In genomic region chr6:37821449-37821848, GRCh38 we compare ENCODE assay signal across 11 cellular contexts. TPM values are rescaled to one million over a fixed set of nuclear protein-coding genes. Genes with fewer than 3 reads are reported as not detected.
A peak's percentile ranks its signal among the peaks of the same experiment; 100 is the strongest.
DNase-seq lines count a peak whose midpoint lies in the region; ATAC-seq and TF ChIP-seq lines count a peak whose summit lies in the region.
"Had no signal": no experiment of that assay in that cellular context is flagged by ENCODE, and none has a peak within 500 bp of the region (broad histone marks: within the 10 kb centered on the region; RNA-seq: fewer than 3 reads in every experiment).

No MANE protein-coding gene starts in this region.

- H3K4me1 ChIP-seq in heart left ventricle (peaks cover 7 to 72% (median 56%) of the 10 kb centered on the region in 12 donors), right cardiac atrium (ENCODE audit: control insufficient read depth, insufficient read depth, low read length) (peaks cover 19% of the 10 kb centered on the region), liver (ENCODE audit: control insufficient read depth in 4 of 4, insufficient read depth in 4 of 4, low read length in 3 of 4) (peaks cover 24 to 59% (median 41%) of the 10 kb centered on the region in 4 donors), transverse colon (peaks cover 32 to 72% (median 59%) of the 10 kb centered on the region in 4 donors)

- H3K9me3 ChIP-seq in heart left ventricle, result no peaks in the 10 kb centered on the region
- no peaks in the 10 kb centered on the region for H3K9me3 ChIP-seq in right cardiac atrium (ENCODE audit: control insufficient read depth, low read length)
- H3K9me3 ChIP-seq in liver (ENCODE audit: control insufficient read depth in 4 of 4, low read length in 3 of 4), result no peaks in the 10 kb centered on the region
- H3K9me3 ChIP-seq in transverse colon, result no peaks in the 10 kb centered on the region

- peaks cover 58% of the 10 kb centered on the region for H3K4me1 Mint-ChIP-seq in activated naive CD8-positive, alpha-beta T cell treated with anti-CD3 and anti-CD28 coated beads for 36 hours

- 66 to 73% (median 70%) methylated on average over 7 of the region's 7 CpGs for WGBS in heart left ventricle, 4 donors
- WGBS in right cardiac atrium, result 72% methylated on average over 7 of the region's 7 CpGs
- 73% methylated on average over 7 of the region's 7 CpGs for WGBS in liver
- 78 to 84% methylated on average over 7 of the region's 7 CpGs for WGBS in transverse colon (ENCODE audit: low coverage in 1 of 2), 2 donors

- ATAC-seq in heart left ventricle, result no peak
- no peak for ATAC-seq in right cardiac atrium
- ATAC-seq in HG02642 (IDR thresholded peaks at IDR 0.05; ENCODE audit: poor library complexity, unreplicated experiment), result no peak

- DNase-seq in heart left ventricle, result no peak
- no peak for DNase-seq in right cardiac atrium
- DNase-seq in activated naive CD8-positive, alpha-beta T cell treated with anti-CD3 and anti-CD28 coated beads for 36 hours, result no peak
- DNase-seq in transverse colon, result no peak
- DNase-seq in hypothalamus (lab: John Stamatoyannopoulos, UW), result no peak
- DNase-seq in UCSD-AML1 (lab: John Stamatoyannopoulos, UW; ENCODE audit: unreplicated experiment), result no peak
- DNase-seq: activated CD4-positive, alpha-beta T cell treated with anti-CD3 and anti-CD28 coated beads, Interleukin-2, amount 50 U/mL, for 4 hours; midbrain; NK-92 treated with Interleukin-12 subunit alpha and Interleukin-12 subunit beta, amount 100 ng/mL, for 24 hours had no signal

- H3K9ac ChIP-seq in liver (ENCODE audit: low read depth in 1 of 2, low read length in 2 of 2), result peak overlapping the region; percentile 48 to 85

- TF ChIP-seq EP300 in transverse colon (IDR thresholded peaks at IDR 0.05; ENCODE audit: low read depth), result no peak

- no peak for TF ChIP-seq POLR2A in heart left ventricle (IDR thresholded peaks at IDR 0.05)
- TF ChIP-seq POLR2A in transverse colon (IDR thresholded peaks at IDR 0.05), result no peak

- no peak overlapping the region for H3K27ac ChIP-seq in heart left ventricle
- no peak overlapping the region for H3K27ac ChIP-seq in right cardiac atrium (ENCODE audit: low read length)
- H3K27ac ChIP-seq in liver (ENCODE audit: low read depth in 1 of 2, low read length in 2 of 2), result no peak overlapping the region
- peak overlapping the region; percentile 85 to 99 (median 91) for H3K27ac ChIP-seq in transverse colon

- H3K27me3 ChIP-seq in heart left ventricle (no peaks in the 10 kb centered on the region), right cardiac atrium (ENCODE audit: control insufficient read depth, insufficient read depth) (no peaks in the 10 kb centered on the region), liver (ENCODE audit: control insufficient read depth in 4 of 4, insufficient read depth in 4 of 4, low read length in 3 of 4) (no peaks in the 10 kb centered on the region), transverse colon (no peaks in the 10 kb centered on the region)

- peaks cover 19% of the 10 kb centered on the region for H3K36me3 Mint-ChIP-seq in activated naive CD8-positive, alpha-beta T cell treated with anti-CD3 and anti-CD28 coated beads for 36 hours

- no peaks in the 10 kb centered on the region for H3K9me3 Mint-ChIP-seq in activated naive CD8-positive, alpha-beta T cell treated with anti-CD3 and anti-CD28 coated beads for 36 hours

- H3K4me3 Mint-ChIP-seq in activated naive CD8-positive, alpha-beta T cell treated with anti-CD3 and anti-CD28 coated beads for 36 hours, result peak overlapping the region; percentile 94

- no peak for TF ChIP-seq CTCF in heart left ventricle (IDR thresholded peaks at IDR 0.05)
- TF ChIP-seq CTCF in liver (IDR thresholded peaks at IDR 0.05; ENCODE audit: low read depth, low read length, missing input control), result no peak
- TF ChIP-seq CTCF in transverse colon (IDR thresholded peaks at IDR 0.05), result no peak

- intact Hi-C loops in heart left ventricle (cut with DNase I), result loop anchor here in 3 of 10 donors (5.0 to 10.0 kb wide), 3 partner anchors 36 to 183 kb away; no protein-coding TSS in a partner anchor
- intact Hi-C loops in right cardiac atrium (cut with DNase I), result no loop called here
- intact Hi-C loops in transverse colon (cut with DNase I; ENCODE audit: low total_unique reads), result no loop called here

- in situ Hi-C loops in transverse colon (cut with MboI; ENCODE audit: low pct_ligation_motif_present in 1 of 4, low pct_unique_long_range_greater_than_20kb in 1 of 4, low sequenced_read_pairs in 3 of 4), result no loop called here

- no peak overlapping the region for H3K27ac Mint-ChIP-seq in activated naive CD8-positive, alpha-beta T cell treated with anti-CD3 and anti-CD28 coated beads for 36 hours

- TF ChIP-seq RAD21 in liver (IDR thresholded peaks at IDR 0.05), result no peak

- H3K36me3 ChIP-seq in heart left ventricle (no peaks in the 10 kb centered on the region), liver (ENCODE audit: control insufficient read depth in 4 of 4, insufficient read depth in 3 of 4, low read depth in 1 of 4, low read length in 3 of 4) (no peaks in the 10 kb centered on the region), transverse colon (no peaks in the 10 kb centered on the region)

- H3K27me3 Mint-ChIP-seq in activated naive CD8-positive, alpha-beta T cell treated with anti-CD3 and anti-CD28 coated beads for 36 hours, result no peaks in the 10 kb centered on the region

- H3K4me3 ChIP-seq in heart left ventricle (peak overlapping the region in 8 of 12 donors; percentile 67 to 96 (median 87)), right cardiac atrium (ENCODE audit: low read length) (no peak overlapping the region), liver (ENCODE audit: low read depth in 1 of 3, low read length in 3 of 3) (peak overlapping the region in 2 of 3 donors; percentile 78 to 86), transverse colon (peak overlapping the region in 1 of 4 donors; percentile 99)

TF ChIP-seq in liver, 16 proteins besides CTCF, POLR2A, EP300 and RAD21:
- TF ChIP-seq JUND (IDR thresholded peaks at IDR 0.05) (no peak), HNF4G (IDR thresholded peaks at IDR 0.05) (no peak), GABPA (IDR thresholded peaks at IDR 0.05 in 1 of 2, conservative IDR thresholded peaks at IDR 0.05 in 1 of 2) (no peak), RXRA (IDR thresholded peaks at IDR 0.05) (no peak), HNF4A (conservative IDR thresholded peaks at IDR 0.05) (no peak), REST (IDR thresholded peaks at IDR 0.05) (no peak), TAF1 (conservative IDR thresholded peaks at IDR 0.05) (no peak), ZBTB33 (IDR thresholded peaks at IDR 0.05) (no peak), SP1 (IDR thresholded peaks at IDR 0.05) (no peak), FOXA2 (IDR thresholded peaks at IDR 0.05) (no peak), FOXA1 (IDR thresholded peaks at IDR 0.05) (no peak)

RNA-seq across cellular contexts. Expression of gene ZFAND3, which starts 1.9 kb away (rescaled TPM):
- total RNA-seq in heart left ventricle (100 to 1,000 TPM in 5 of 9 donors, 10 to 100 TPM in 4; 36.0 to 114 (median 100) TPM), right cardiac atrium (10 to 100 TPM; 65.2 to 91.4 (median 80.7) TPM), liver (10 to 100 TPM; 17.8 to 28.4 TPM), transverse colon (10 to 100 TPM; 20.5 to 83.4 (median 36.5) TPM)
- polyA plus RNA-seq in heart left ventricle (10 to 100 TPM; 29.1 to 83.2 TPM), right cardiac atrium (50.1 TPM), liver (10 to 100 TPM in 1 of 2 donors, 1 to 10 TPM in 1; 7.7 to 37.5 TPM)
- 10 to 100 TPM; 36.3 to 38.5 TPM for total RNA-seq in activated naive CD8-positive, alpha-beta T cell treated with anti-CD3 and anti-CD28 coated beads for 36 hours

Comparison
In these comparisons a context has a peak if more than half of its experiments do, and no peak if none do; other contexts are left out.
1. H3K27ac ChIP-seq: peak in transverse colon (4 of 4); none in heart left ventricle (0 of 12), right cardiac atrium (single experiment) and liver (0 of 2).